9 cellular contexts compared by ENCODE assay signal in the genomic region with DNA sequence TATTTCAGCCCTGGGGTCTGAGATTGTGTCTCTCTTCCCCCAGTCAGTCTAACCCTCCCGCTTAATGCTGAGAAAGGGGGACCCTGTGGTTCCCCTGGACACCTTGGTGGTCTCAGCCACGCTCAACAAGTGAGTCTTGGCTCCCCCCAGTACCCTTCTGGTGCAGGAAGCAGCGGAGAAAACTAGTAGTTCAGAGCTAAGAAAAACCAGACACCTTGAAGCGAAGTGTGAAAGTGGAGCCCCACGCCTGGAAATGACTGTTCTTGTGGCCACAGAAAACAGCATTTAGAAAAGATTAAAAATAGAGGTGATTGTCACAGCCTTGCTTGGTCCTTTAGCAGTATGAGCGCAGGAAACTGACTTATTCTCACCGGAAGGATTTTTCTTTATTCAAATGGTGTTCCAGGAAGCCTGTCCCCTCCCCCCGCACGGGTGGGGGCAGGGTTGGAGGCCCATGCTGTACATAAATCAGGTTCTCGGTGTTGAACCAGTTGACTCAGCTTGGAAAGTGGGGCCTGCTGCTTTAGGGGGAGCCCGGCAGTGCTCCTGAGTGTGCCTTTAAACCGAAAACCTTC. TPM values are rescaled to one million over a fixed set of nuclear protein-coding genes. Genes with fewer than 3 reads are reported as not detected.
DNase-seq lines count a peak whose midpoint lies in the region; ATAC-seq and TF ChIP-seq lines count a peak whose summit lies in the region.
"Had no signal": no experiment of that assay in that cellular context is flagged by ENCODE, and none has a peak within 500 bp of the region (broad histone marks: within the 10 kb centered on the region; RNA-seq: fewer than 3 reads in every experiment).

No MANE protein-coding gene starts in this region.

- H3K4me3 Mint-ChIP-seq in activated T-helper 1 cell treated with anti-CD3 and anti-CD28 coated beads, Interleukin-12 subunit alpha, Interleukin-12 subunit beta, Interleukin-2, Interleukin-4 antibody, amounts not matched to agents 30 ng/mL and 10 ng/mL and 1 ng/mL, durations not matched to agents 14 hours and 24 hours and 36 hours = peak overlapping the region; percentile 99

- no peak overlapping the region for H2AFZ ChIP-seq in OCI-LY3 (ENCODE audit: low read depth, low read length)

- intact Hi-C loops in activated T-helper 1 cell treated with anti-CD3 and anti-CD28 coated beads, Interleukin-12 subunit alpha, Interleukin-12 subunit beta, Interleukin-2, Interleukin-4 antibody, amounts not matched to agents 30 ng/mL and 10 ng/mL and 1 ng/mL, durations not matched to agents 14 hours and 24 hours and 36 hours (cut with micrococcal nuclease) = loop anchor here (1.0 kb wide), 8 partner anchors 8 to 371 kb away; partner anchors contain the start of genes ARPC5L, GOLGA1, HSPA5 and NR6A1
- intact Hi-C loops in sigmoid colon (cut with DNase I) (loop anchor here (2.0 to 5.0 kb wide), 3 partner anchors 71 to 317 kb away; partner anchors contain the start of genes GOLGA1, PPP6C and SCAI), sciatic nerve (cut with DNase I) (no loop called here)

- peak; percentile 45 for ATAC-seq in GM18502 (IDR thresholded peaks at IDR 0.05; ENCODE audit: poor library complexity, unreplicated experiment)
- peak; percentile 40 for ATAC-seq in HG02588 (IDR thresholded peaks at IDR 0.05; ENCODE audit: unreplicated experiment)
- no peak for ATAC-seq in sciatic nerve

- peak; percentile 80 for DNase-seq in activated T-helper 1 cell treated with anti-CD3 and anti-CD28 coated beads, Interleukin-12 subunit alpha, Interleukin-12 subunit beta, Interleukin-2, Interleukin-4 antibody, amounts not matched to agents 30 ng/mL and 10 ng/mL and 1 ng/mL, durations not matched to agents 14 hours and 24 hours and 36 hours (ENCODE audit: low spot score)
- DNase-seq in germinal center (ENCODE audit: low spot score) (peak; percentile 57), sigmoid colon (no peak), sciatic nerve (ENCODE audit: low spot score) (no peak), NCI-H1092 (lab: John Stamatoyannopoulos, UW) (no peak)

- peaks cover 1% of the 10 kb centered on the region for H3K27me3 Mint-ChIP-seq in activated T-helper 1 cell treated with anti-CD3 and anti-CD28 coated beads, Interleukin-12 subunit alpha, Interleukin-12 subunit beta, Interleukin-2, Interleukin-4 antibody, amounts not matched to agents 30 ng/mL and 10 ng/mL and 1 ng/mL, durations not matched to agents 14 hours and 24 hours and 36 hours (ENCODE audit: insufficient read depth)

- H3K36me3 Mint-ChIP-seq in activated T-helper 1 cell treated with anti-CD3 and anti-CD28 coated beads, Interleukin-12 subunit alpha, Interleukin-12 subunit beta, Interleukin-2, Interleukin-4 antibody, amounts not matched to agents 30 ng/mL and 10 ng/mL and 1 ng/mL, durations not matched to agents 14 hours and 24 hours and 36 hours (ENCODE audit: low read depth) = peaks cover 39% of the 10 kb centered on the region

- TF ChIP-seq CTCF in OCI-LY3 (IDR thresholded peaks at IDR 0.05; ENCODE audit: low read depth, low read length) = no peak
- TF ChIP-seq CTCF in sigmoid colon (IDR thresholded peaks at IDR 0.05) = no peak

- no peak for TF ChIP-seq EP300 in sigmoid colon (IDR thresholded peaks at IDR 0.05)

- peak overlapping the region; percentile 88 for H3K9ac ChIP-seq in OCI-LY3 (ENCODE audit: low read length)

- 2 to 3% methylated on average over 12 of the region's 12 CpGs for WGBS in sigmoid colon, 2 donors

- H3K4me3 ChIP-seq in OCI-LY3 (ENCODE audit: low read length) = peak overlapping the region; percentile 81
- peak overlapping the region; percentile 82 to 98 (median 90) for H3K4me3 ChIP-seq in sigmoid colon

- H3K27me3 ChIP-seq in OCI-LY3 (ENCODE audit: low read depth, low read length) (no peaks in the 10 kb centered on the region), sigmoid colon (no peaks in the 10 kb centered on the region)

- H3K79me2 ChIP-seq in OCI-LY3 (ENCODE audit: low read length) = peaks cover 79% of the 10 kb centered on the region

- peak overlapping the region; percentile 98 for H3K27ac Mint-ChIP-seq in activated T-helper 1 cell treated with anti-CD3 and anti-CD28 coated beads, Interleukin-12 subunit alpha, Interleukin-12 subunit beta, Interleukin-2, Interleukin-4 antibody, amounts not matched to agents 30 ng/mL and 10 ng/mL and 1 ng/mL, durations not matched to agents 14 hours and 24 hours and 36 hours

- H3K9me3 Mint-ChIP-seq in activated T-helper 1 cell treated with anti-CD3 and anti-CD28 coated beads, Interleukin-12 subunit alpha, Interleukin-12 subunit beta, Interleukin-2, Interleukin-4 antibody, amounts not matched to agents 30 ng/mL and 10 ng/mL and 1 ng/mL, durations not matched to agents 14 hours and 24 hours and 36 hours = no peaks in the 10 kb centered on the region

- H3K9me3 ChIP-seq in OCI-LY3 (ENCODE audit: insufficient read depth, low read length) (no peaks in the 10 kb centered on the region), sigmoid colon (no peaks in the 10 kb centered on the region)

- TF ChIP-seq POLR2A in sigmoid colon (IDR thresholded peaks at IDR 0.05) = no peak

- H3K4me2 ChIP-seq in OCI-LY3 (ENCODE audit: low read length) = peak overlapping the region; percentile 93

- H4K20me1 ChIP-seq in OCI-LY3 (ENCODE audit: insufficient read depth, low read length) = peaks cover 44% of the 10 kb centered on the region

- H3K36me3 ChIP-seq in OCI-LY3 (replicated peaks; ENCODE audit: low read depth, low read length) = peaks cover 36% of the 10 kb centered on the region
- H3K36me3 ChIP-seq in sigmoid colon = peaks cover 5 to 17% (median 8%) of the 10 kb centered on the region in 4 donors

- peak overlapping the region; percentile 89 for H3K27ac ChIP-seq in OCI-LY3 (ENCODE audit: low read length)
- H3K27ac ChIP-seq in sigmoid colon = peak overlapping the region; percentile 93 to 98 (median 94)

- H3K4me1 ChIP-seq in OCI-LY3 (ENCODE audit: low read length) = peaks cover 38% of the 10 kb centered on the region
- H3K4me1 ChIP-seq in sigmoid colon = peaks cover 0 to 54% (median 51%) of the 10 kb centered on the region in 4 donors

- peaks cover 53% of the 10 kb centered on the region for H3K4me1 Mint-ChIP-seq in activated T-helper 1 cell treated with anti-CD3 and anti-CD28 coated beads, Interleukin-12 subunit alpha, Interleukin-12 subunit beta, Interleukin-2, Interleukin-4 antibody, amounts not matched to agents 30 ng/mL and 10 ng/mL and 1 ng/mL, durations not matched to agents 14 hours and 24 hours and 36 hours (ENCODE audit: low read depth)

RNA-seq across cellular contexts. Expression of gene ARPC5L, which starts 8.1 kb away (rescaled TPM):
- total RNA-seq in activated T-helper 1 cell treated with anti-CD3 and anti-CD28 coated beads, Interleukin-12 subunit alpha, Interleukin-12 subunit beta, Interleukin-2, Interleukin-4 antibody, amounts not matched to agents 30 ng/mL and 10 ng/mL and 1 ng/mL, durations not matched to agents 14 hours and 24 hours and 36 hours = 111 and 115 TPM in 2 replicates
- total RNA-seq in sigmoid colon = 10 to 100 TPM; 16.9 to 26.2 (median 24.5) TPM
- 10 to 100 TPM; 57.7 to 70.3 (median 65.7) TPM for polyA plus RNA-seq in sigmoid colon
- 21.7 TPM for total RNA-seq in sciatic nerve

RNA-seq across cellular contexts. Expression of gene RPL35, which starts 8.3 kb away (rescaled TPM):
- 1,681 and 1,750 TPM in 2 replicates for total RNA-seq in activated T-helper 1 cell treated with anti-CD3 and anti-CD28 coated beads, Interleukin-12 subunit alpha, Interleukin-12 subunit beta, Interleukin-2, Interleukin-4 antibody, amounts not matched to agents 30 ng/mL and 10 ng/mL and 1 ng/mL, durations not matched to agents 14 hours and 24 hours and 36 hours
- total RNA-seq in sigmoid colon = 1,000 to 10,000 TPM; 1,773 to 4,392 (median 3,675) TPM
- 1,000 to 10,000 TPM; 3,565 to 4,971 (median 3,954) TPM for polyA plus RNA-seq in sigmoid colon
- total RNA-seq in sciatic nerve = 855 TPM

RNA-seq across cellular contexts. Expression of gene WDR38, which starts 16.8 kb away (rescaled TPM):
- not detected in 2 replicates for total RNA-seq in activated T-helper 1 cell treated with anti-CD3 and anti-CD28 coated beads, Interleukin-12 subunit alpha, Interleukin-12 subunit beta, Interleukin-2, Interleukin-4 antibody, amounts not matched to agents 30 ng/mL and 10 ng/mL and 1 ng/mL, durations not matched to agents 14 hours and 24 hours and 36 hours
- not detected for total RNA-seq in sigmoid colon
- not detected for polyA plus RNA-seq in sigmoid colon
- total RNA-seq in sciatic nerve = not detected
- total RNA-seq: subcutaneous adipose tissue had no signal

Comparison
In these comparisons a context has a peak if more than half of its experiments do, and no peak if none do; other contexts are left out.
1. DNase-seq: peak in activated T-helper 1 cell treated with anti-CD3 and anti-CD28 coated beads, Interleukin-12 subunit alpha, Interleukin-12 subunit beta, Interleukin-2, Interleukin-4 antibody, amounts not matched to agents 30 ng/mL and 10 ng/mL and 1 ng/mL, durations not matched to agents 14 hours and 24 hours and 36 hours (single experiment) and germinal center (single experiment); none in sigmoid colon (single experiment), sciatic nerve (single experiment) and NCI-H1092 (single experiment).